ENCODE assay signal across 18 cellular contexts in the genomic region with DNA sequence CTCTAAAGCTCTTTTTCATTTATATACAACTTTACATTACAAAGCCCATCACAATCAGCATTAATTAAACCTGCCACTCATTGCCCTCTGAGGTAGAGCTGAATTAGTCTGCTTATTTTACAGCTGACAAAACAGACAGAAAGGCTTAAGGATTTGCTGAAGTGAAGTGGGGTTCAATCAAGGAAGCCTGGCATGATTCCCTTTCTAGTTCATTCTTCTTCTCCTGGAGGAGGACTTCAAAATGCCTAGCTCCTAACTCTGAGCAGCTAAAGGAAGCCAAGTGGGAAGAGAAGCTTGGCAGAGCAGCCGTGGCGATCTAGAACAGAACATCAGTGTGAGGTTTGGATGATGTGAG. TPM values are rescaled to one million over a fixed set of nuclear protein-coding genes. Genes with fewer than 3 reads are reported as not detected.
DNase-seq lines count a peak whose midpoint lies in the region; ATAC-seq, FAIRE-seq and TF ChIP-seq lines count a peak whose summit lies in the region.
"Had no signal": no experiment of that assay in that cellular context is flagged by ENCODE, and none has a peak within 500 bp of the region (broad histone marks: within the 10 kb centered on the region; RNA-seq: fewer than 3 reads in every experiment).

No MANE protein-coding gene starts in this region.

- H3K14ac ChIP-seq in neuronal stem cell (ENCODE audit: low read length): no peak overlapping the region

- H3K23ac ChIP-seq in neuronal stem cell (ENCODE audit: low read depth, low read length, poor library complexity): no peak overlapping the region

- no peak for TF ChIP-seq POLR2A in K562 (conservative IDR thresholded peaks at IDR 0.05)

- no peak overlapping the region for H4K91ac ChIP-seq in neuronal stem cell (ENCODE audit: low read depth, low read length, poor library complexity)

- WGBS in K562 (ENCODE audit: insufficient coverage, low coverage, missing lambda C conversion rate): 78% methylated on average over 2 of the region's 2 CpGs
- no CpG with 5 or more reads among the region's 2 CpGs for WGBS in neuronal stem cell (ENCODE audit: extremely low coverage in 2 of 2, insufficient read length in 2 of 2, insufficient replicate concordance in 1 of 2), 2 donors

- H3K36me3 ChIP-seq in K562 (ENCODE audit: control insufficient read depth, insufficient read depth, low read length) (no peaks in the 10 kb centered on the region), neuronal stem cell (replicated peaks in 1 of 2; ENCODE audit: control insufficient read depth in 2 of 2, insufficient read depth in 2 of 2, low read length in 2 of 2) (no peaks in the 10 kb centered on the region)

- no peak for TF ChIP-seq EP300 in K562 (IDR thresholded peaks at IDR 0.05; ENCODE audit: low read length)

- no peak for TF ChIP-seq CTCF in K562 (IDR thresholded peaks at IDR 0.05 in 2 of 3, conservative IDR thresholded peaks at IDR 0.05 in 1 of 3; ENCODE audit: insufficient read depth in 2 of 3, low read depth in 1 of 3, low read length in 3 of 3)
- no peak for TF ChIP-seq CTCF in fibroblast of the aortic adventitia (IDR thresholded peaks at IDR 0.05; ENCODE audit: insufficient read depth, low read length)

- no peak overlapping the region for H2BK5ac ChIP-seq in neuronal stem cell (ENCODE audit: low read length)

- H2AFZ ChIP-seq in K562 (ENCODE audit: low read depth, low read length): no peak overlapping the region
- peak overlapping the region; percentile 60 for H2AFZ ChIP-seq in neuronal stem cell (ENCODE audit: low read length)
- H2AFZ ChIP-seq: GM23248 had no signal

- in situ Hi-C loops in K562 (cut with MboI): no loop called here

- no peak overlapping the region for H2AK5ac ChIP-seq in neuronal stem cell (ENCODE audit: low read depth, low read length)

- no peaks in the 10 kb centered on the region for H3K27me3 ChIP-seq in K562 (ENCODE audit: control insufficient read depth in 2 of 2, insufficient read depth in 2 of 2, low read length in 2 of 2)
- H3K27me3 ChIP-seq in neuronal stem cell (ENCODE audit: control insufficient read depth in 3 of 3, insufficient read depth in 3 of 3, low read depth in 1 of 3, low read length in 3 of 3): no peaks in the 10 kb centered on the region

- H2BK120ac ChIP-seq in neuronal stem cell (ENCODE audit: low read depth, low read length): no peak overlapping the region

- no peaks in the 10 kb centered on the region for H3K9me1 ChIP-seq in K562 (ENCODE audit: control insufficient read depth, insufficient read depth, low read length)

- H3K27ac ChIP-seq in K562 (ENCODE audit: extremely low read depth, low read depth, low read length) (no peak overlapping the region), neuronal stem cell (replicated peaks; ENCODE audit: low read length) (peak overlapping the region; percentile 55)
- H3K27ac ChIP-seq: C4-2B, GM23248, SK-N-MC had no signal

- intact Hi-C loops in K562 (cut with micrococcal nuclease): no loop called here

- POLR2A ChIA-PET in K562 (lab: Yijun Ruan, JAX): interaction anchor here (1.0 to 1.1 kb wide), 2 partner anchors 10 to 13 kb away, joined by 3 read pairs; no protein-coding TSS in a partner anchor

- H3K4me1 ChIP-seq in K562 (replicated peaks in 1 of 2; ENCODE audit: control insufficient read depth in 2 of 2, insufficient read depth in 2 of 2, low read length in 2 of 2) (peaks cover 0 to 7% of the 10 kb centered on the region in 2 experiments; a peak in 3 of 5 replicates), neuronal stem cell (ENCODE audit: control insufficient read depth in 2 of 2, insufficient read depth in 1 of 2, low read depth in 1 of 2, low read length in 2 of 2) (peaks cover 3 to 12% of the 10 kb centered on the region in 2 donors)

- no peak for ATAC-seq in K562
- ATAC-seq: HCT116 had no signal

- H3K4me2 ChIP-seq in K562 (ENCODE audit: insufficient read depth, low read length) (no peak overlapping the region), neuronal stem cell (ENCODE audit: insufficient read depth, low read length, poor library complexity, severe bottlenecking) (no peak overlapping the region)

- H3K79me2 ChIP-seq in K562 (ENCODE audit: control insufficient read depth, insufficient read depth, low read length): no peaks in the 10 kb centered on the region

- CTCF ChIA-PET in K562 (lab: Yijun Ruan, JAX; ENCODE audit: low intra/inter-chr PET ratio): no interaction called here

- H2BK15ac ChIP-seq in neuronal stem cell (ENCODE audit: low read length): no peak overlapping the region

- H3K4me3 ChIP-seq in K562 (no peak overlapping the region), fibroblast of the aortic adventitia (ENCODE audit: low read depth, low read length) (no peak overlapping the region), neuronal stem cell (ENCODE audit: low read length in 2 of 2) (no peak overlapping the region)
- H3K4me3 ChIP-seq: GM23248, SK-N-MC had no signal

- no peaks in the 10 kb centered on the region for H4K20me1 ChIP-seq in K562 (replicated peaks; ENCODE audit: control insufficient read depth, insufficient read depth, low read length)

- no peak overlapping the region for H3K4ac ChIP-seq in neuronal stem cell (ENCODE audit: low read length)

- peak; percentile 6 for FAIRE-seq in K562 (lab: Jason Lieb, UNC)
- FAIRE-seq: D721Med had no signal

- H4K8ac ChIP-seq in neuronal stem cell (ENCODE audit: low read depth, low read length): peak overlapping the region; percentile 17

- H3K9ac ChIP-seq in K562 (ENCODE audit: insufficient read depth in 1 of 2, low read depth in 2 of 2, low read length in 2 of 2) (no peak overlapping the region), neuronal stem cell (ENCODE audit: low read depth, low read length, poor library complexity) (no peak overlapping the region)
- H3K9ac ChIP-seq: GM23248 had no signal

- H3K18ac ChIP-seq in neuronal stem cell (ENCODE audit: low read length): no peak overlapping the region

- TF ChIP-seq RAD21 in K562 (CRISPR knock-in tag; conservative IDR thresholded peaks at IDR 0.05 in 1 of 2, IDR thresholded peaks at IDR 0.05 in 1 of 2): no peak

- DNase-seq in K562 (ENCODE audit: extremely low read depth in 1 of 4, low spot score in 3 of 4) (no peak), fibroblast of the aortic adventitia (ENCODE audit: low read depth) (peak; percentile 12), neuronal stem cell (ENCODE audit: low spot score) (no peak), NCI-H128 (lab: John Stamatoyannopoulos, UW; ENCODE audit: unreplicated experiment) (no peak), NCI-H2196 treated with DMSO at 0.1 percent for 48 hours (lab: John Stamatoyannopoulos, UW; ENCODE audit: unreplicated experiment) (no peak)
- no peak for DNase-seq in activated effector memory CD4-positive, alpha-beta T cell treated with Interleukin-2 at 50 U/mL for 16 hours
- no peak for DNase-seq in stimulated activated naive CD4-positive, alpha-beta T cell (lab: John Stamatoyannopoulos, UW)
- DNase-seq: ACHN, GM23248, NCI-H1436 treated with DMSO at 0.1 percent for 48 hours, NCI-H2029, NCI-H510A, NCI-H748 treated with DMSO at 0.1 percent for 48 hours, SHP77 had no signal

- H3K9me3 ChIP-seq in K562 (replicated peaks; ENCODE audit: control insufficient read depth, insufficient read depth, low read depth, low read length): no peaks in the 10 kb centered on the region
- no peaks in the 10 kb centered on the region for H3K9me3 ChIP-seq in neuronal stem cell (replicated peaks in 1 of 2; ENCODE audit: control insufficient read depth in 2 of 2, insufficient read depth in 1 of 2, low read depth in 1 of 2, low read length in 2 of 2)

- H3K79me1 ChIP-seq in neuronal stem cell (ENCODE audit: low read depth, low read length): no peaks in the 10 kb centered on the region

- BruUV-seq in K562 (replicated peaks; lab: Mats Ljungman, UMichigan): no TSS peak

- no peak overlapping the region for H2BK12ac ChIP-seq in neuronal stem cell (ENCODE audit: low read length)

RNA-seq across cellular contexts. Expression of gene RPS27L, which starts 15.8 kb away (rescaled TPM):
- total RNA-seq in K562 (2011; cell fraction: chromatin; rRNA removed; ENCODE audit: low replicate concordance): 10.6 and 25.3 TPM in 2 replicates
- total RNA-seq in K562 (2011; cell fraction: nucleolus; rRNA removed): 10.3 and 10.4 TPM in 2 replicates
- total RNA-seq in K562 (2011; cell fraction: nucleoplasm; rRNA removed): 17.9 and 22.3 TPM in 2 replicates
- total RNA-seq in K562 (2014; rRNA removed): 75.1 and 85.7 TPM in 2 replicates
- total RNA-seq in K562 (2014; rRNA removed; fragmentation: Illumina TruSeq; extraction: Trizol): 128 and 148 TPM in 2 replicates
- 92.6 and 105 TPM in 2 replicates for total RNA-seq in K562 (2015; rRNA removed; fragmentation: Illumina TruSeq; extraction: Trizol)
- total RNA-seq in K562 (2021): 94.4 and 115 TPM in 2 replicates
- polyA plus RNA-seq in K562 (2011; rRNA removed): 117 and 155 TPM in 2 replicates
- 29.8 and 61.5 TPM in 2 replicates for polyA plus RNA-seq in K562 (2011; cell fraction: cytosol; rRNA removed)
- 20.0 and 40.3 TPM in 2 replicates for polyA plus RNA-seq in K562 (2011; cell fraction: nucleus; rRNA removed)
- 157 and 166 TPM in 2 replicates for polyA plus RNA-seq in K562 (2012)
- 72.2 and 79.3 TPM in 2 replicates for polyA plus RNA-seq in K562 (2014; fragmentation: Illumina TruSeq; extraction: Trizol)
- 100 to 1,000 TPM; 328 to 382 TPM for polyA plus RNA-seq in K562 (2014; fragmentation: Nextera tagmentation; extraction: Ambion mirVana)
- polyA plus RNA-seq in K562 (2014; rRNA removed): 115 and 116 TPM in 2 replicates
- 27.4 and 34.5 TPM in 2 replicates for polyA minus RNA-seq in K562 (2011; rRNA and poly(A)+ RNA removed)
- polyA minus RNA-seq in K562 (2011; cell fraction: cytosol; rRNA and poly(A)+ RNA removed): 15.9 and 18.7 TPM in 2 replicates
- 8.5 and 15.7 TPM in 2 replicates for polyA minus RNA-seq in K562 (2011; cell fraction: nucleus; rRNA and poly(A)+ RNA removed)
- total RNA-seq in fibroblast of the aortic adventitia (ENCODE audit: low replicate concordance): 92.0 and 193 TPM in 2 replicates
- 199 TPM for polyA plus RNA-seq in neuronal stem cell (2013, experiment 1 of 2)
- polyA plus RNA-seq in neuronal stem cell (2013, experiment 2 of 2): 200 TPM

RNA-seq across cellular contexts. Expression of gene RAB8B, which starts 16.3 kb away (rescaled TPM):
- 10.7 and 17.8 TPM in 2 replicates for total RNA-seq in K562 (2011; cell fraction: chromatin; rRNA removed; ENCODE audit: low replicate concordance)
- total RNA-seq in K562 (2011; cell fraction: nucleolus; rRNA removed): 5.3 and 7.3 TPM in 2 replicates
- total RNA-seq in K562 (2011; cell fraction: nucleoplasm; rRNA removed): 10.6 and 18.9 TPM in 2 replicates
- total RNA-seq in K562 (2014; rRNA removed) (23.6 and 24.6 TPM in 2 replicates), K562 (2014; rRNA removed; fragmentation: Illumina TruSeq; extraction: Trizol) (28.9 and 33.9 TPM in 2 replicates), K562 (2015; rRNA removed; fragmentation: Illumina TruSeq; extraction: Trizol) (30.8 and 32.1 TPM in 2 replicates), K562 (2021) (24.2 and 27.3 TPM in 2 replicates), fibroblast of the aortic adventitia (ENCODE audit: low replicate concordance) (25.3 and 84.1 TPM in 2 replicates)
- polyA plus RNA-seq in K562 (2011; rRNA removed) (13.2 and 21.5 TPM in 2 replicates), K562 (2014; fragmentation: Illumina TruSeq; extraction: Trizol) (20.5 and 30.0 TPM in 2 replicates), K562 (2014; fragmentation: Nextera tagmentation; extraction: Ambion mirVana) (10 to 100 TPM in 1 of 2 experiments, 1 to 10 TPM in 1; 7.8 to 12.1 TPM), K562 (2014; rRNA removed) (17.4 and 17.6 TPM in 2 replicates)
- 4.1 and 7.1 TPM in 2 replicates for polyA plus RNA-seq in K562 (2011; cell fraction: cytosol; rRNA removed)
- 12.5 and 14.7 TPM in 2 replicates for polyA plus RNA-seq in K562 (2011; cell fraction: nucleus; rRNA removed)
- 12.2 and 30.2 TPM in 2 replicates for polyA plus RNA-seq in K562 (2012)
- 48.4 and 52.6 TPM in 2 replicates for polyA minus RNA-seq in K562 (2011; rRNA and poly(A)+ RNA removed)
- 36.9 and 49.1 TPM in 2 replicates for polyA minus RNA-seq in K562 (2011; cell fraction: cytosol; rRNA and poly(A)+ RNA removed)
- 6.1 and 10.1 TPM in 2 replicates for polyA minus RNA-seq in K562 (2011; cell fraction: nucleus; rRNA and poly(A)+ RNA removed)
- 94.7 TPM for polyA plus RNA-seq in neuronal stem cell (2013, experiment 1 of 2)
- 90.1 TPM for polyA plus RNA-seq in neuronal stem cell (2013, experiment 2 of 2)

RNA-seq across cellular contexts. Expression of gene LACTB, which starts 51.4 kb away (rescaled TPM):
- 8.1 and 18.4 TPM in 2 replicates for total RNA-seq in K562 (2011; cell fraction: chromatin; rRNA removed; ENCODE audit: low replicate concordance)
- 3.5 and 6.1 TPM in 2 replicates for total RNA-seq in K562 (2011; cell fraction: nucleolus; rRNA removed)
- 9.0 and 15.3 TPM in 2 replicates for total RNA-seq in K562 (2011; cell fraction: nucleoplasm; rRNA removed)
- total RNA-seq in K562 (2014; rRNA removed): 6.1 and 9.5 TPM in 2 replicates
- 14.7 and 19.7 TPM in 2 replicates for total RNA-seq in K562 (2014; rRNA removed; fragmentation: Illumina TruSeq; extraction: Trizol)
- total RNA-seq in K562 (2015; rRNA removed; fragmentation: Illumina TruSeq; extraction: Trizol): 13.1 and 15.5 TPM in 2 replicates
- total RNA-seq in K562 (2021): 7.0 and 8.4 TPM in 2 replicates
- polyA plus RNA-seq in K562 (2011; rRNA removed): 11.3 and 12.4 TPM in 2 replicates
- polyA plus RNA-seq in K562 (2011; cell fraction: cytosol; rRNA removed): 2.3 and 4.6 TPM in 2 replicates
- 1.8 and 3.3 TPM in 2 replicates for polyA plus RNA-seq in K562 (2011; cell fraction: nucleus; rRNA removed)
- polyA plus RNA-seq in K562 (2012): 9.4 and 11.0 TPM in 2 replicates
- 8.2 and 14.6 TPM in 2 replicates for polyA plus RNA-seq in K562 (2014; fragmentation: Illumina TruSeq; extraction: Trizol)
- polyA plus RNA-seq in K562 (2014; fragmentation: Nextera tagmentation; extraction: Ambion mirVana): 1 to 10 TPM; 3.1 to 4.0 TPM
- polyA plus RNA-seq in K562 (2014; rRNA removed): 8.3 and 9.8 TPM in 2 replicates
- 6.5 and 9.1 TPM in 2 replicates for polyA minus RNA-seq in K562 (2011; rRNA and poly(A)+ RNA removed)
- 1.8 and 2.8 TPM in 2 replicates for polyA minus RNA-seq in K562 (2011; cell fraction: cytosol; rRNA and poly(A)+ RNA removed)
- 2.0 and 4.0 TPM in 2 replicates for polyA minus RNA-seq in K562 (2011; cell fraction: nucleus; rRNA and poly(A)+ RNA removed)
- 26.1 and 36.1 TPM in 2 replicates for total RNA-seq in fibroblast of the aortic adventitia (ENCODE audit: low replicate concordance)
- polyA plus RNA-seq in neuronal stem cell (2013, experiment 1 of 2): 8.2 TPM
- polyA plus RNA-seq in neuronal stem cell (2013, experiment 2 of 2): 7.0 TPM
